Comparison of ENCODE assay signal across 28 cellular contexts in genomic region chr3:117868766-117869165, GRCh38.
"Had no signal": no experiment of that assay in that cellular context is flagged by ENCODE, and none has a peak within 500 bp of the region (broad histone marks: within the 10 kb centered on the region; RNA-seq: fewer than 3 reads in every experiment).

No MANE protein-coding gene starts in this region.

- H3K9me3 ChIP-seq: ascending aorta, left lung, lower lobe of right lung, right atrium auricular region, stomach, thyroid gland, upper lobe of left lung had no signal

- H3K4me2 ChIP-seq: neural progenitor cell, smooth muscle cell had no signal

- H3K9ac ChIP-seq: neural progenitor cell, parathyroid adenoma had no signal

- H3K4me1 ChIP-seq: ascending aorta, left lung, lower lobe of right lung, parathyroid adenoma, right atrium auricular region, stomach, thyroid gland, upper lobe of left lung had no signal

- H3K4me3 ChIP-seq: ascending aorta, left lung, lower lobe of right lung, neural progenitor cell, right atrium auricular region, smooth muscle cell, stomach, thyroid gland, upper lobe of left lung had no signal

- H3K36me3 ChIP-seq: ascending aorta, brain microvascular endothelial cell, left lung, lower lobe of right lung, neural progenitor cell, right atrium auricular region, stomach, thyroid gland, upper lobe of left lung, WERI-Rb-1 had no signal

- H3K27me3 ChIP-seq: ascending aorta, brain microvascular endothelial cell, left lung, neural progenitor cell, right atrium auricular region, stomach, thyroid gland, upper lobe of left lung had no signal

- DNase-seq: activated CD4-positive, alpha-beta T cell treated with anti-CD3 and anti-CD28 coated beads for 48 hours; activated CD4-positive, alpha-beta T cell treated with anti-CD3 and anti-CD28 coated beads, Interleukin-2, amount 50 U/mL, for 48 hours; activated CD8-positive, alpha-beta memory T cell treated with anti-CD3 and anti-CD28 coated beads for 24 hours; activated effector memory CD4-positive, alpha-beta T cell treated with Interleukin-2 at 50 U/mL for 16 hours; activated naive CD4-positive, alpha-beta T cell treated with anti-CD3 and anti-CD28 coated beads for 36 hours; activated naive CD8-positive, alpha-beta T cell treated with anti-CD3 and anti-CD28 coated beads for 36 hours; brain microvascular endothelial cell; cortex of kidney; effector memory CD8-positive, alpha-beta T cell; left lung; lower lobe of right lung; mesenchymal stem cell; natural killer cell; occipital lobe; stimulated activated CD4-positive, alpha-beta T cell treated with anti-CD3 and anti-CD28 coated beads, Interleukin-1b, Interleukin-23, amount 100 ng/mL, for 48 hours; stimulated activated CD4-positive, alpha-beta T cell treated with anti-CD3 and anti-CD28 coated beads, Interleukin-4, amount 100 ng/mL, for 4 hours; stimulated activated CD8-positive, alpha-beta memory T cell treated with anti-CD3 and anti-CD28 coated beads, Interleukin-4, amount 100 ng/mL, for 48 hours; stomach; thyroid gland; upper lobe of left lung; WERI-Rb-1 had no signal

- H2AFZ ChIP-seq: neural progenitor cell, parathyroid adenoma had no signal

- H3K79me2 ChIP-seq: parathyroid adenoma had no signal

- ATAC-seq: activated CD4-positive, CD25-positive, alpha-beta regulatory T cell treated with anti-CD3 and anti-CD28 coated beads, Interleukin-2, amount 50 U/mL, for 24 hours; effector memory CD8-positive, alpha-beta T cell; left lung; lower lobe of right lung; natural killer cell; stimulated activated memory B cell treated with anti-CD40 and anti-IgM and Interleukin-4, amounts not matched to agents 10 μg/mL and 1 μg/mL and 100 μg/mL, for 72 hours had no signal

- H3K27ac ChIP-seq: ascending aorta, brain microvascular endothelial cell, left lung, lower lobe of right lung, neural progenitor cell, parathyroid adenoma, right atrium auricular region, stomach, thyroid gland, upper lobe of left lung, WERI-Rb-1 had no signal
